Comparison of ENCODE assay signal across 21 cellular contexts in genomic region chr10:22677333-22677732, GRCh38. TPM values are rescaled to one million over a fixed set of nuclear protein-coding genes. Genes with fewer than 3 reads are reported as not detected.
DNase-seq lines count a peak whose midpoint lies in the region; ATAC-seq and TF ChIP-seq lines count a peak whose summit lies in the region.
"Had no signal": no experiment of that assay in that cellular context is flagged by ENCODE, and none has a peak within 500 bp of the region (broad histone marks: within the 10 kb centered on the region; RNA-seq: fewer than 3 reads in every experiment).

No MANE protein-coding gene starts in this region.

- no peak for DNase-seq in activated CD4-positive, alpha-beta T cell treated with anti-CD3 and anti-CD28 coated beads, Interleukin-2, amount 10 ng/mL, durations not matched to agents 7 days and 5 days
- DNase-seq in activated CD4-positive, alpha-beta T cell treated with anti-CD3 and anti-CD28 coated beads, Interleukin-2, amount 50 U/mL, for 48 hours: no peak
- no peak for DNase-seq in CD8-positive, alpha-beta memory T cell
- DNase-seq in natural killer cell (no peak), NCI-H748 treated with DMSO at 0.1 percent for 48 hours (lab: John Stamatoyannopoulos, UW) (no peak), HuH-7.5 (ENCODE audit: low spot score) (no peak)
- DNase-seq: activated CD4-positive, alpha-beta T cell treated with anti-CD3 and anti-CD28 coated beads for 1 hour; BE2C; effector CD8-positive, alpha-beta T cell; esophagus squamous epithelium; gastrocnemius medialis; GM23248; kidney; lower lobe of right lung; NCI-H1930; tibial artery had no signal

- H3K36me3 ChIP-seq in CD8-positive, alpha-beta memory T cell (ENCODE audit: insufficient read depth, low read length): no peaks in the 10 kb centered on the region
- H3K36me3 ChIP-seq: BE2C, esophagus squamous epithelium, gastrocnemius medialis, lower lobe of right lung, tibial artery had no signal

- H3K4me3 Mint-ChIP-seq in activated CD4-positive, alpha-beta T cell treated with anti-CD3 and anti-CD28 coated beads, Interleukin-2, amount 10 ng/mL, durations not matched to agents 7 days and 5 days: peak overlapping the region; percentile 14
- H3K4me3 Mint-ChIP-seq in CD8-positive, alpha-beta memory T cell: peak overlapping the region in 6 of 7 donors; percentile 60 to 90 (median 76)
- H3K4me3 Mint-ChIP-seq in activated naive CD8-positive, alpha-beta T cell: peak overlapping the region; percentile 27
- peak overlapping the region; percentile 43 for H3K4me3 Mint-ChIP-seq in natural killer cell
- H3K4me3 Mint-ChIP-seq: brain; stimulated activated memory B cell treated with anti-CD40 and anti-IgM and Interleukin-4, amounts not matched to agents 10 μg/mL and 1 μg/mL and 100 μg/mL, for 72 hours had no signal

- POLR2A ChIA-PET in activated CD4-positive, alpha-beta T cell treated with anti-CD3 and anti-CD28 coated beads, Interleukin-2, amount 10 ng/mL, durations not matched to agents 7 days and 5 days (lab: Charles Lee): no interaction called here
- POLR2A ChIA-PET in CD8-positive, alpha-beta memory T cell (lab: Charles Lee): interaction anchor here (0.7 to 4.1 kb wide), 6 partner anchors 9 to 929 kb away, joined by 3 to 15 read pairs (median 3); partner anchors contain the start of gene PIP4K2A

- H3K36me3 Mint-ChIP-seq in activated CD4-positive, alpha-beta T cell treated with anti-CD3 and anti-CD28 coated beads, Interleukin-2, amount 10 ng/mL, durations not matched to agents 7 days and 5 days (ENCODE audit: low read depth): peaks cover 35% of the 10 kb centered on the region
- H3K36me3 Mint-ChIP-seq in CD8-positive, alpha-beta memory T cell: peaks cover 0 to 13% (median 5%) of the 10 kb centered on the region in 3 donors
- no peaks in the 10 kb centered on the region for H3K36me3 Mint-ChIP-seq in activated naive CD8-positive, alpha-beta T cell
- no peaks in the 10 kb centered on the region for H3K36me3 Mint-ChIP-seq in natural killer cell
- H3K36me3 Mint-ChIP-seq: brain had no signal

- no peak for ATAC-seq in natural killer cell
- ATAC-seq in GM18870 (IDR thresholded peaks at IDR 0.05; ENCODE audit: unreplicated experiment): no peak
- ATAC-seq: A549; gastrocnemius medialis; lower lobe of right lung; stimulated activated memory B cell treated with anti-CD40 and anti-IgM and Interleukin-4, amounts not matched to agents 10 μg/mL and 1 μg/mL and 100 μg/mL, for 72 hours had no signal

- H3K27ac ChIP-seq in CD8-positive, alpha-beta memory T cell (ENCODE audit: low read depth, low read length): no peak overlapping the region
- H3K27ac ChIP-seq: A549, esophagus squamous epithelium, gastrocnemius medialis, GM23248, lower lobe of right lung, tibial artery had no signal

- CTCF ChIA-PET in activated CD4-positive, alpha-beta T cell treated with anti-CD3 and anti-CD28 coated beads, Interleukin-2, amount 10 ng/mL, durations not matched to agents 7 days and 5 days (lab: Charles Lee): interaction anchor here (1.2 to 2.4 kb wide), 5 partner anchors 11 to 16 kb away, joined by 3 to 7 read pairs (median 4); no protein-coding TSS in a partner anchor
- CTCF ChIA-PET in CD8-positive, alpha-beta memory T cell (lab: Charles Lee): interaction anchor here (1.1 to 1.8 kb wide), 9 partner anchors 11 to 103 kb away, joined by 3 to 6 read pairs (median 3); partner anchors contain the start of gene PIP4K2A

- H3K9me3 ChIP-seq in CD8-positive, alpha-beta memory T cell (ENCODE audit: low read length): no peaks in the 10 kb centered on the region
- H3K9me3 ChIP-seq: A549, BE2C, esophagus squamous epithelium, gastrocnemius medialis, lower lobe of right lung, tibial artery had no signal

- peak overlapping the region; percentile 71 for H3K27ac Mint-ChIP-seq in activated CD4-positive, alpha-beta T cell treated with anti-CD3 and anti-CD28 coated beads, Interleukin-2, amount 10 ng/mL, durations not matched to agents 7 days and 5 days
- peak overlapping the region; percentile 82 to 98 (median 92) for H3K27ac Mint-ChIP-seq in CD8-positive, alpha-beta memory T cell
- peak overlapping the region; percentile 92 for H3K27ac Mint-ChIP-seq in activated naive CD8-positive, alpha-beta T cell
- H3K27ac Mint-ChIP-seq in natural killer cell: peak overlapping the region; percentile 92 to 99
- H3K27ac Mint-ChIP-seq: brain had no signal

- no peak for TF ChIP-seq CTCF in natural killer cell (IDR thresholded peaks at IDR 0.05)

- no peaks in the 10 kb centered on the region for H3K9me3 Mint-ChIP-seq in activated CD4-positive, alpha-beta T cell treated with anti-CD3 and anti-CD28 coated beads, Interleukin-2, amount 10 ng/mL, durations not matched to agents 7 days and 5 days
- no peaks in the 10 kb centered on the region for H3K9me3 Mint-ChIP-seq in CD8-positive, alpha-beta memory T cell
- H3K9me3 Mint-ChIP-seq in activated naive CD8-positive, alpha-beta T cell (ENCODE audit: low read depth): no peaks in the 10 kb centered on the region
- H3K9me3 Mint-ChIP-seq in natural killer cell: no peaks in the 10 kb centered on the region
- H3K9me3 Mint-ChIP-seq: brain; stimulated activated memory B cell treated with anti-CD40 and anti-IgM and Interleukin-4, amounts not matched to agents 10 μg/mL and 1 μg/mL and 100 μg/mL, for 72 hours had no signal

- intact Hi-C loops in natural killer cell (cut with micrococcal nuclease): no loop called here

- peaks cover 95% of the 10 kb centered on the region for H3K4me1 ChIP-seq in CD8-positive, alpha-beta memory T cell (ENCODE audit: insufficient read depth, low read length)
- H3K4me1 ChIP-seq: gastrocnemius medialis had no signal

- H3K27me3 Mint-ChIP-seq in activated CD4-positive, alpha-beta T cell treated with anti-CD3 and anti-CD28 coated beads, Interleukin-2, amount 10 ng/mL, durations not matched to agents 7 days and 5 days: no peaks in the 10 kb centered on the region
- no peaks in the 10 kb centered on the region for H3K27me3 Mint-ChIP-seq in CD8-positive, alpha-beta memory T cell
- H3K27me3 Mint-ChIP-seq in activated naive CD8-positive, alpha-beta T cell: no peaks in the 10 kb centered on the region
- no peaks in the 10 kb centered on the region for H3K27me3 Mint-ChIP-seq in natural killer cell (ENCODE audit: low read depth in 2 of 2)
- H3K27me3 Mint-ChIP-seq: stimulated activated memory B cell treated with anti-CD40 and anti-IgM and Interleukin-4, amounts not matched to agents 10 μg/mL and 1 μg/mL and 100 μg/mL, for 72 hours had no signal

- no peaks in the 10 kb centered on the region for H3K27me3 ChIP-seq in CD8-positive, alpha-beta memory T cell (ENCODE audit: insufficient read depth, low read length, poor library complexity, severe bottlenecking)
- H3K27me3 ChIP-seq: BE2C, esophagus squamous epithelium, gastrocnemius medialis, tibial artery had no signal

- H3K4me1 Mint-ChIP-seq in activated CD4-positive, alpha-beta T cell treated with anti-CD3 and anti-CD28 coated beads, Interleukin-2, amount 10 ng/mL, durations not matched to agents 7 days and 5 days: peaks cover 91% of the 10 kb centered on the region
- H3K4me1 Mint-ChIP-seq in CD8-positive, alpha-beta memory T cell: peaks cover 89 to 99% (median 97%) of the 10 kb centered on the region in 3 donors
- peaks cover 89% of the 10 kb centered on the region for H3K4me1 Mint-ChIP-seq in activated naive CD8-positive, alpha-beta T cell (ENCODE audit: low read depth)
- peaks cover 91 to 92% of the 10 kb centered on the region in 2 donors for H3K4me1 Mint-ChIP-seq in natural killer cell

- H3K4me3 ChIP-seq in CD8-positive, alpha-beta memory T cell (ENCODE audit: low read length): peak overlapping the region; percentile 15
- H3K4me3 ChIP-seq: A549, esophagus squamous epithelium, gastrocnemius medialis, GM23248, lower lobe of right lung, tibial artery had no signal

RNA-seq across cellular contexts. Expression of gene PIP4K2A, which starts 37.0 kb away (rescaled TPM):
- total RNA-seq in activated CD4-positive, alpha-beta T cell treated with anti-CD3 and anti-CD28 coated beads, Interleukin-2, amount 10 ng/mL, durations not matched to agents 7 days and 5 days: 100 to 1,000 TPM; 161 to 163 TPM
- 100 to 1,000 TPM; 116 to 130 TPM for total RNA-seq in CD8-positive, alpha-beta memory T cell
- 120 TPM for polyA plus RNA-seq in CD8-positive, alpha-beta memory T cell
- total RNA-seq in natural killer cell: 100 to 1,000 TPM; 311 to 423 (median 405) TPM

Comparison
In these comparisons a context has a peak if more than half of its experiments do, and no peak if none do; other contexts are left out.
1. H3K4me3 Mint-ChIP-seq: peak in every context shown above with its lines; median percentile 76 in CD8-positive, alpha-beta memory T cell; 43 in natural killer cell; 27 in activated naive CD8-positive, alpha-beta T cell; 14 in activated CD4-positive, alpha-beta T cell treated with anti-CD3 and anti-CD28 coated beads, Interleukin-2, amount 10 ng/mL, durations not matched to agents 7 days and 5 days.